23 cellular contexts compared by ENCODE assay signal in the genomic region with DNA sequence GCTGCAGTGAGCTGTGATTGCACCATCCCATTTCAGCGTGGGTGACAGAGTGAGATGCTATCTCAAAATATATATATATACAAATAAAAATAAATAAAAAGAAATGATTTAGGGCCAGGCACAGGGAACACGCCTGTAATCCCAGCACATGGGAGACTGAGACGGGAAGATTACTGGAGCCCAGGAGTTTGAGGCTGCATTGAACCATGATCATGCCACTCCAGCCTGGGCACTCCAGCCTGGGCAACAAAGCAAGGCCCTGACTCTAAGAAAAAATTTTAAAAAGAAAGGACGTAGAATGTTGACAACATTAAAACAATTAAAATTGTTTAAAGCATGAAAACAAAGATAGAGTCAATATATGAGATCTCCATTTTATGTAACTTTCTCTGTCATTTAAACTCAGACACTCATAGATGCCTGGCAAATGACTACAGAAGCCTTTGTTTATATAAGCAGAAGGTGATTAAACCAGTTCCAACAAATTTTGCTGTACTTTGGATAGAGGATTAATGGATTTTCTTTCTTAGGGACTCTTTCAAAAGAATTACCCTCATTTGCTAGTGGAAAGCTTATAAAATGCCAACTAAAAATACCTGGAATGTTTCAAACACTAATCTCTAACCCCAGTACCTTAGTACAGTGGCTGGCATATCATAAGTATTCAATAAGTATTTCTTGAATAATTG.
"Had no signal": no experiment of that assay in that cellular context is flagged by ENCODE, and none has a peak within 500 bp of the region (broad histone marks: within the 10 kb centered on the region; RNA-seq: fewer than 3 reads in every experiment).

No MANE protein-coding gene starts in this region.

- H3K9me3 ChIP-seq: esophagus squamous epithelium, mucosa of descending colon, suprapubic skin had no signal

- H3K4me3 ChIP-seq: esophagus squamous epithelium, mucosa of descending colon, skin epidermis, suprapubic skin had no signal

- H3K4me1 ChIP-seq: suprapubic skin had no signal

- ATAC-seq: activated CD4-positive, CD25-positive, alpha-beta regulatory T cell treated with anti-CD3 and anti-CD28 coated beads, Interleukin-2, amount 50 U/mL, for 24 hours; activated T-cell treated with anti-CD3 and anti-CD28 coated beads, Interleukin-2, amount 50 U/mL, for 72 hours; mucosa of descending colon; right cardiac atrium; stimulated activated naive CD8-positive, alpha-beta T cell treated with anti-CD3 and anti-CD28 coated beads, Interleukin-15, amount 100 ng/mL, for 72 hours had no signal

- DNase-seq: activated CD4-positive, alpha-beta T cell treated with anti-CD3 and anti-CD28 coated beads, Interleukin-2, amount 50 U/mL, for 1 hour; activated CD8-positive, alpha-beta memory T cell treated with anti-CD3 and anti-CD28 coated beads for 24 hours; activated CD8-positive, alpha-beta memory T cell treated with anti-CD3 and anti-CD28 coated beads, Interleukin-2, amount 50 U/mL, for 48 hours; activated effector memory CD4-positive, alpha-beta T cell treated with anti-CD3 and anti-CD28 coated beads, Interleukin-2, amount 50 U/mL, for 16 hours; activated naive CD4-positive, alpha-beta T cell treated with anti-CD3 and anti-CD28 coated beads, Interleukin-2, amount 50 U/mL, for 16 hours; activated T-cell treated with anti-CD3 and anti-CD28 coated beads, Interleukin-2, amount 50 U/mL, for 72 hours; aorta; cerebellar nuclear complex; effector CD4-positive, alpha-beta T cell; esophagus squamous epithelium; hypothalamus; mucosa of descending colon; naive B cell; right cardiac atrium; stimulated activated CD4-positive, alpha-beta T cell treated with anti-CD3 and anti-CD28 coated beads, Interleukin-15, amount 100 ng/mL, for 24 hours; stimulated activated CD4-positive, alpha-beta T cell treated with anti-CD3 and anti-CD28 coated beads, Interleukin-2, amount 100 ng/mL, for 48 hours; stimulated activated naive CD8-positive, alpha-beta T cell treated with anti-CD3 and anti-CD28 coated beads, Interleukin-15, amount 100 ng/mL, for 72 hours; T-helper 1 cell; T1000; trophoblast cell had no signal

- H3K36me3 ChIP-seq: suprapubic skin had no signal

- H3K27me3 ChIP-seq: esophagus squamous epithelium, suprapubic skin had no signal

- H3K27ac ChIP-seq: suprapubic skin had no signal
